Comparison of ENCODE assay signal across 10 cellular contexts in the genomic region with DNA sequence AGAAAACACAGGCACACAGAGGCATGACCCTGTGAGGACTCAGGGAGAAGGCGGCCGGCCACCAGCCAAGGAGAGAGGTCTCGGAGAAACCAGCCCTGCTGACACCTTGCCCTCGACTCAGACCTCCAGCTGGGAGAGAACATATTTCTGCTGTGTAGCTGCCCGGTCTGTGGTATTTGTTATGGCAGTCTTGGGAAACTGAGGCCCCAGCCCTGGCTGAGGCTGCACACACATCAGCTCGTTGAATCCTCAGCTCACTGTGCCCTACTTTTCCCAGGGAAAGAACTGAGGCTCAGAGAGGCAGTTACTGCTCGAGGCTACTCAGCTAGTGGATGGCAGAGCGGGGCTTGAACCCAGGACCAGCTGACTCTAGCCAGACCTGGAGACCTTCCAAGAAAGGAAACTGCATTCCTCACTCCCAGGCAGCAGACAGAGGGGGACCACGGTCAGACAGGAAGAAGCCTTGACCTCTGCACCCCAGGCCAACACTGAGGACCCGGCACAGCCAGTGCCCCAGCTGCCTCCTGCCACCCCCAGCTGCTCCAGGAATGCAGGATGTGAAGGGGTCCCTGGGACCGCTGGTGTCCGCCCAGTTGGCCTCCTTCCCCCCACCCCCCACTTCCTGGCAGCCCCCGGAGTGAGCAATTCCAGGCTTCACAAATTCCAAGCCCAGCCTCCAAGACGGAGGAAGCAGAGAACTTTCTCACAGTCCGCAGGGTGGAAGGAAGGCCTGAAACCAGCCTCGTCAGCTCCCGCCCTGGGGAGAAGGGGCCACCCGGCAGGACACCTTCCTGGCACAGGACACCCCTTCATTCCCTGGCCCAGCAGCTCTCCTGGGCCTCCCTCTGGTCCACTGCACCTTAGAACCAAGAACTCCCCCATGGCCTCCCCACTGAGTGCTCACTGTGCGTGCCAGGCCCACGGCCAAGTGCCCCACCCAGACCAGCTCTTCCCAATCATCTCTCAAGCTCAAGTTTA.
DNase-seq lines count a peak whose midpoint lies in the region; ATAC-seq and TF ChIP-seq lines count a peak whose summit lies in the region.
"Had no signal": no experiment of that assay in that cellular context is flagged by ENCODE, and none has a peak within 500 bp of the region (broad histone marks: within the 10 kb centered on the region; RNA-seq: fewer than 3 reads in every experiment).

No MANE protein-coding gene starts in this region.

- H3K27me3 ChIP-seq in brain microvascular endothelial cell (replicated peaks): no peaks in the 10 kb centered on the region

- H3K4me3 ChIP-seq in brain microvascular endothelial cell (ENCODE audit: low read depth, low read length) (no peak overlapping the region), skeletal muscle cell (ENCODE audit: low read depth, low read length) (no peak overlapping the region)

- in situ Hi-C loops in brain microvascular endothelial cell (cut with HindIII; ENCODE audit: low pct_ligation_motif_present, low sequenced_read_pairs): no loop called here

- peaks cover 70% of the 10 kb centered on the region for H3K36me3 ChIP-seq in brain microvascular endothelial cell (replicated peaks)

- ATAC-seq in HG03354 (IDR thresholded peaks at IDR 0.05; ENCODE audit: poor library complexity, severe bottlenecking, unreplicated experiment): no peak
- ATAC-seq in GM19023 (IDR thresholded peaks at IDR 0.05; ENCODE audit: unreplicated experiment): no peak
- ATAC-seq: activated CD8-positive, alpha-beta memory T cell treated with anti-CD3 and anti-CD28 coated beads, Interleukin-2, amount 10 ng/mL, durations not matched to agents 7 days and 5 days had no signal

- DNase-seq in H4 (ENCODE audit: low spot score) (peak; percentile 62), brain microvascular endothelial cell (peak; percentile 69), iPS-NIHi11 (ENCODE audit: low spot score) (peak; percentile 67), skeletal muscle cell (ENCODE audit: low read depth) (peak; percentile 74), DMS79 (lab: John Stamatoyannopoulos, UW) (no peak), SIG-M5 (lab: John Stamatoyannopoulos, UW) (no peak)
- DNase-seq: activated CD8-positive, alpha-beta memory T cell treated with anti-CD3 and anti-CD28 coated beads, Interleukin-2, amount 10 ng/mL, durations not matched to agents 7 days and 5 days; NCI-H1930 had no signal

- peak overlapping the region; percentile 98 for H3K27ac ChIP-seq in brain microvascular endothelial cell

- TF ChIP-seq CTCF in brain microvascular endothelial cell (IDR thresholded peaks at IDR 0.05; ENCODE audit: low read depth, low read length, missing control alignments): no peak

Comparison
In these comparisons a context has a peak if more than half of its experiments do, and no peak if none do; other contexts are left out.
1. DNase-seq: peak in H4 (single experiment), brain microvascular endothelial cell (single experiment), iPS-NIHi11 (single experiment) and skeletal muscle cell (single experiment); none in DMS79 (single experiment) and SIG-M5 (single experiment).